9 cellular contexts compared by ENCODE assay signal in genomic region chr9:129458155-129458661, GRCh38.
DNase-seq lines count a peak whose midpoint lies in the region; ATAC-seq and TF ChIP-seq lines count a peak whose summit lies in the region.
"Had no signal": no experiment of that assay in that cellular context is flagged by ENCODE, and none has a peak within 500 bp of the region (broad histone marks: within the 10 kb centered on the region; RNA-seq: fewer than 3 reads in every experiment).

No MANE protein-coding gene starts in this region.

- no peak for TF ChIP-seq CTCF in lower lobe of right lung (IDR thresholded peaks at IDR 0.05)

- WGBS in aorta, 2 donors = 44 to 48% methylated on average over 14 of the region's 14 CpGs

- peaks cover 3% of the 10 kb centered on the region for H3K27me3 ChIP-seq in NT2/D1 (ENCODE audit: insufficient read depth, insufficient read length)
- no peaks in the 10 kb centered on the region for H3K27me3 ChIP-seq in lower lobe of right lung (ENCODE audit: low read depth)
- H3K27me3 ChIP-seq in aorta (ENCODE audit: control insufficient read depth in 1 of 2, insufficient read depth in 2 of 2, low read length in 1 of 2) = no peaks in the 10 kb centered on the region

- ATAC-seq in lower lobe of right lung (peak; percentile 8 to 18), GM21390 (IDR thresholded peaks at IDR 0.05; ENCODE audit: unreplicated experiment) (no peak), aorta (ENCODE audit: low FRiP score) (no peak)

- H3K4me1 ChIP-seq in NT2/D1 (ENCODE audit: insufficient read depth, insufficient read length) (peaks cover 38% of the 10 kb centered on the region), lower lobe of right lung (peaks cover 37% of the 10 kb centered on the region), aorta (ENCODE audit: control insufficient read depth in 1 of 2, insufficient read depth in 2 of 2, low read length in 2 of 2) (no peaks in the 10 kb centered on the region)

- H3K9me3 ChIP-seq in NT2/D1 (ENCODE audit: insufficient read depth, low read length) (no peaks in the 10 kb centered on the region), lower lobe of right lung (no peaks in the 10 kb centered on the region), aorta (ENCODE audit: control insufficient read depth, low read length) (no peaks in the 10 kb centered on the region)

- intact Hi-C loops in lower lobe of right lung (cut with DNase I) = no loop called here
- intact Hi-C loops in aorta (cut with DNase I) = no loop called here

- no peaks in the 10 kb centered on the region for H3K36me3 ChIP-seq in NT2/D1 (ENCODE audit: insufficient read depth, insufficient read length, low read length)
- H3K36me3 ChIP-seq in lower lobe of right lung = no peaks in the 10 kb centered on the region
- H3K36me3 ChIP-seq in aorta (ENCODE audit: control insufficient read depth in 1 of 2, insufficient read depth in 2 of 2, low read length in 1 of 2) = no peaks in the 10 kb centered on the region

- peak overlapping the region; percentile 64 for H3K27ac ChIP-seq in lower lobe of right lung
- peak overlapping the region; percentile 96 for H3K27ac ChIP-seq in substantia nigra (ENCODE audit: low read depth, low read length, poor library complexity, severe bottlenecking)
- peak overlapping the region in 1 of 2 donors; percentile 0 for H3K27ac ChIP-seq in aorta (ENCODE audit: low read depth in 1 of 2, low read length in 2 of 2)
- H3K27ac ChIP-seq: C4-2B had no signal

- DNase-seq in NCI-H82 (lab: John Stamatoyannopoulos, UW) (peak; percentile 50), NCI-H82 treated with DMSO at 0.1 percent for 48 hours (lab: John Stamatoyannopoulos, UW; ENCODE audit: unreplicated experiment) (no peak), NT2/D1 (ENCODE audit: low read depth, low spot score) (no peak), lower lobe of right lung (peak; percentile 59), substantia nigra (lab: John Stamatoyannopoulos, UW) (peak in 31 of 49 donors; percentile 12 to 66 (median 42)), aorta (no peak)
- peak; percentile 37 for DNase-seq in activated naive CD4-positive, alpha-beta T cell treated with anti-CD3 and anti-CD28 coated beads, Interleukin-2, amount 50 U/mL, for 16 hours

- peak overlapping the region; percentile 15 for H3K9ac ChIP-seq in NT2/D1 (ENCODE audit: insufficient read length, low read depth)

- H3K4me3 ChIP-seq in NT2/D1 (ENCODE audit: insufficient read length, low read depth) = no peak overlapping the region
- no peak overlapping the region for H3K4me3 ChIP-seq in lower lobe of right lung
- H3K4me3 ChIP-seq in aorta (ENCODE audit: low read length in 2 of 2) = no peak overlapping the region

Comparison
In these comparisons a context has a peak if more than half of its experiments do, and no peak if none do; other contexts are left out.
1. DNase-seq: peak in NCI-H82 (single experiment), activated naive CD4-positive, alpha-beta T cell treated with anti-CD3 and anti-CD28 coated beads, Interleukin-2, amount 50 U/mL, for 16 hours (single experiment), lower lobe of right lung (single experiment) and substantia nigra (31 of 49); none in NCI-H82 treated with DMSO at 0.1 percent for 48 hours (single experiment), NT2/D1 (single experiment) and aorta (0 of 2).
2. ATAC-seq: peak in lower lobe of right lung (2 of 2); none in GM21390 (single experiment) and aorta (single experiment).